In the genomic region with DNA sequence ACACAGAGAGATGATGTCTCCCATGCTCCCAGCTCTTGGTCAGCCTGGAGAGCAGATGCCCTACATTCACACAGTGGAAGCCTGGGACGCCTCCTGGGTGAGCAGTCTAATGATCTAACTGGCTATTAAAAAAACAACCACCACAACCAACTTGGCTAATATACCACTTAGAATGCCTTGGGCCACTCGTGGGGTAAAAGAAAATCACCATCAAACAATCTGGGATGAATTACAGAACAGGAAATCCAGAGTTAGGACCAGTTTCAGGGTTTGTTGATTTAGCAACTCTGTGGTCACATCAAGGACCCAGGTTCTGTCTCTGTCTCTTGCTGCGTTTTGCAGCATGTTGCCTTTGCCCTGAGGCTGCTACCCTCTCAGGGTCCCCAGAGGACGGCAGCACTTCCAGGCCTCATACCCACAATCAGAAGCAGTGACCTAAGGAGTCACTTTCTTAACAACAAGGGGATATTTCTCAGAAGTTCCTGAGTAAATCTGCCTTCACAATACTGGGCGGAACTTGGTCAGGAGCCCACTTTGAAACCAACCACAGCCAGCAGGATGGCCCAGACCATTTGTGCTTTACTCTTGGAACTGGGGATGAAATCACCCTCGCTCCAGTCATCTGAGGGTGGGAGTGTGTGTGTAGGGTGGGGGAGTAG, we compare ENCODE assay signal across 13 cellular contexts.
DNase-seq lines count a peak whose midpoint lies in the region; ATAC-seq and TF ChIP-seq lines count a peak whose summit lies in the region.
"Had no signal": no experiment of that assay in that cellular context is flagged by ENCODE, and none has a peak within 500 bp of the region (broad histone marks: within the 10 kb centered on the region; RNA-seq: fewer than 3 reads in every experiment).

No MANE protein-coding gene starts in this region.

- no peaks in the 10 kb centered on the region for H3K36me3 ChIP-seq in right atrium auricular region

- no peaks in the 10 kb centered on the region for H3K27me3 ChIP-seq in right atrium auricular region

- peak overlapping the region in 1 of 2 donors; percentile 32 for H3K27ac ChIP-seq in right atrium auricular region

- intact Hi-C loops in Right ventricle myocardium superior (cut with DNase I) = no loop called here

- TF ChIP-seq CTCF in right atrium auricular region (IDR thresholded peaks at IDR 0.05) = no peak
- no peak for TF ChIP-seq CTCF in fibroblast of mammary gland (conservative IDR thresholded peaks at IDR 0.05; ENCODE audit: control insufficient read depth, insufficient read depth, low read depth, low read length)
- no peak for TF ChIP-seq CTCF in nephron progenitor cell (IDR thresholded peaks at IDR 0.05)

- H3K4me3 ChIP-seq in right atrium auricular region (no peak overlapping the region), fibroblast of mammary gland (ENCODE audit: control insufficient read depth, low read depth, low read length) (no peak overlapping the region)

- H3K36me3 Mint-ChIP-seq in stimulated activated memory B cell treated with anti-CD40 and anti-IgM and Interleukin-4, amounts not matched to agents 10 μg/mL and 1 μg/mL and 100 μg/mL, for 72 hours = no peaks in the 10 kb centered on the region
- no peaks in the 10 kb centered on the region for H3K36me3 Mint-ChIP-seq in nephron progenitor cell (ENCODE audit: low read depth)
- H3K36me3 Mint-ChIP-seq: activated naive CD8-positive, alpha-beta T cell; memory B cell had no signal

- H3K4me3 Mint-ChIP-seq in stimulated activated memory B cell treated with anti-CD40 and anti-IgM and Interleukin-4, amounts not matched to agents 10 μg/mL and 1 μg/mL and 100 μg/mL, for 72 hours = no peak overlapping the region
- no peak overlapping the region for H3K4me3 Mint-ChIP-seq in nephron progenitor cell
- H3K4me3 Mint-ChIP-seq: activated CD8-positive, alpha-beta T cell treated with anti-CD3 and anti-CD28 coated beads, Interleukin-2, amount 10 ng/mL, durations not matched to agents 7 days and 5 days; activated naive CD8-positive, alpha-beta T cell; memory B cell; T-helper 17 cell had no signal

- H3K27ac Mint-ChIP-seq in stimulated activated memory B cell treated with anti-CD40 and anti-IgM and Interleukin-4, amounts not matched to agents 10 μg/mL and 1 μg/mL and 100 μg/mL, for 72 hours = no peak overlapping the region
- no peak overlapping the region for H3K27ac Mint-ChIP-seq in nephron progenitor cell
- H3K27ac Mint-ChIP-seq: activated CD8-positive, alpha-beta T cell treated with anti-CD3 and anti-CD28 coated beads, Interleukin-2, amount 10 ng/mL, durations not matched to agents 7 days and 5 days; activated naive CD8-positive, alpha-beta T cell; memory B cell; T-helper 17 cell had no signal

- DNase-seq in Right ventricle myocardium superior (no peak), right atrium auricular region (ENCODE audit: low spot score) (no peak), NOMO-1 treated with dmso at 0.1 percent for 144 hours (lab: John Stamatoyannopoulos, UW; ENCODE audit: unreplicated experiment) (peak; percentile 21), fibroblast of mammary gland (ENCODE audit: low read depth) (peak; percentile 79), nephron progenitor cell (no peak)
- no peak for DNase-seq in stimulated activated CD8-positive, alpha-beta memory T cell treated with anti-CD3 and anti-CD28 coated beads, Interleukin-4, amount 100 ng/mL, for 48 hours
- no peak for DNase-seq in stimulated activated CD4-positive, alpha-beta T cell treated with anti-CD3 and anti-CD28 coated beads, Interleukin-2, amount 100 ng/mL, for 48 hours
- DNase-seq: activated CD8-positive, alpha-beta T cell treated with anti-CD3 and anti-CD28 coated beads, Interleukin-2, amount 10 ng/mL, durations not matched to agents 7 days and 5 days; hippocampal formation; T-helper 17 cell had no signal

- H3K27me3 Mint-ChIP-seq in stimulated activated memory B cell treated with anti-CD40 and anti-IgM and Interleukin-4, amounts not matched to agents 10 μg/mL and 1 μg/mL and 100 μg/mL, for 72 hours = no peaks in the 10 kb centered on the region
- no peaks in the 10 kb centered on the region for H3K27me3 Mint-ChIP-seq in nephron progenitor cell (ENCODE audit: low read depth, poor library complexity)
- H3K27me3 Mint-ChIP-seq: activated naive CD8-positive, alpha-beta T cell; memory B cell; T-helper 17 cell had no signal

- no peaks in the 10 kb centered on the region for H3K9me3 Mint-ChIP-seq in stimulated activated memory B cell treated with anti-CD40 and anti-IgM and Interleukin-4, amounts not matched to agents 10 μg/mL and 1 μg/mL and 100 μg/mL, for 72 hours
- no peaks in the 10 kb centered on the region for H3K9me3 Mint-ChIP-seq in nephron progenitor cell
- H3K9me3 Mint-ChIP-seq: memory B cell had no signal

- no peaks in the 10 kb centered on the region for H3K9me3 ChIP-seq in right atrium auricular region

- H3K4me1 Mint-ChIP-seq in stimulated activated memory B cell treated with anti-CD40 and anti-IgM and Interleukin-4, amounts not matched to agents 10 μg/mL and 1 μg/mL and 100 μg/mL, for 72 hours = peaks cover 8% of the 10 kb centered on the region
- peaks cover 29% of the 10 kb centered on the region for H3K4me1 Mint-ChIP-seq in nephron progenitor cell
- H3K4me1 Mint-ChIP-seq: memory B cell had no signal

- peaks cover 0 to 25% of the 10 kb centered on the region in 2 donors for H3K4me1 ChIP-seq in right atrium auricular region

- ATAC-seq in Right ventricle myocardium superior (ENCODE audit: poor library complexity) = peak; percentile 13
- ATAC-seq in stimulated activated memory B cell treated with anti-CD40 and anti-IgM and Interleukin-4, amounts not matched to agents 10 μg/mL and 1 μg/mL and 100 μg/mL, for 72 hours = peak; percentile 66
- ATAC-seq: activated CD8-positive, alpha-beta T cell treated with anti-CD3 and anti-CD28 coated beads, Interleukin-2, amount 10 ng/mL, durations not matched to agents 7 days and 5 days; T-helper 17 cell had no signal

Comparison
In these comparisons a context has a peak if more than half of its experiments do, and no peak if none do; other contexts are left out.
1. DNase-seq: peak in NOMO-1 treated with dmso at 0.1 percent for 144 hours (single experiment) and fibroblast of mammary gland (single experiment); none in Right ventricle myocardium superior (single experiment), right atrium auricular region (single experiment), stimulated activated CD8-positive, alpha-beta memory T cell treated with anti-CD3 and anti-CD28 coated beads, Interleukin-4, amount 100 ng/mL, for 48 hours (single experiment), stimulated activated CD4-positive, alpha-beta T cell treated with anti-CD3 and anti-CD28 coated beads, Interleukin-2, amount 100 ng/mL, for 48 hours (0 of 2) and nephron progenitor cell (single experiment).